Comparison of ENCODE assay signal across 25 cellular contexts in the genomic region with DNA sequence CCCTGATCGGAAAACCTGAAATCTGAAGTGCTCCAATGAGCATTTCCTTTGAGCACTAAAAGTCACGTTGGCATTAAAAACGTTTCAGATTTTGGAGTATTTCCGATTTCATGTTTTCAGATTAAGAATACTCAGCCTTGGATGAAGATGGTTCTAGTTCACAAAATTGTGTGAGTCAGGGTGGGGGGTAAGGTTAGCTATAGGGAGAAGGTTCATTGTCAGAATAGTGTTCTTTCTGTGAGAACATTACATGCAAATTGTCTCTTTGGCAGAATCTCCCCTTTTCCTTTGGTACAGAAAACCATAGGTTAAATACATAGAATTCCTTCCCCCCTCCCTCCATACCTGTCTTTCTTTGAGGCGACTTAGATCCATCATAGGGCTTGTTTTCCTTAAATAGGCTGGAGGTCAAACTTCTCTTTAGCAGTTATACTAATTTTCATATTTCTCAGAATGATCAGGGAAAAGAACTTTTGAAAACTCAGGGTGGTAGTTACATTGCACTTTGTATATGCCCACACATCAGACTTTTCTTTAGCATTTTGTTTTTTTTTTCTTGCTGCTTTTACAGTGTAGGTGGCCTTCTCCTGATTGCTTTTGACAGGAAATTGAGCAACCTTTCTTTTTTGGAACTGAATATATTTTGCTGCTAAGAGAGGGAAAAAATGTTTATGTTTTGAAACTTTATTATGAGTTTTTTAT.
DNase-seq lines count a peak whose midpoint lies in the region; ATAC-seq and TF ChIP-seq lines count a peak whose summit lies in the region.
"Had no signal": no experiment of that assay in that cellular context is flagged by ENCODE, and none has a peak within 500 bp of the region (broad histone marks: within the 10 kb centered on the region; RNA-seq: fewer than 3 reads in every experiment).

No MANE protein-coding gene starts in this region.

- H3K27me3 ChIP-seq in ACC112 (ENCODE audit: insufficient read depth, low read length): no peaks in the 10 kb centered on the region
- H3K27me3 ChIP-seq: colonic mucosa, Peyer's patch, tibial nerve had no signal

- peaks cover 65% of the 10 kb centered on the region for H3K79me2 ChIP-seq in ACC112 (ENCODE audit: control insufficient read depth, insufficient read depth, low read length, unreplicated experiment)

- H3K27ac Mint-ChIP-seq in T-helper 2 cell treated with Interferon-gamma antibody and Interleukin-4, amounts not matched to agents 5 μg/mL and 100 μg/mL, for 36 hours: peak overlapping the region; percentile 48
- peak overlapping the region; percentile 83 for H3K27ac Mint-ChIP-seq in activated T-helper 2 cell treated with anti-CD3 and anti-CD28 coated beads, Interferon-gamma antibody, Interleukin-2, Interleukin-4, amounts not matched to agents 10 μg/mL and 5 μg/mL and 100 μg/mL, durations not matched to agents 14 hours and 24 hours and 36 hours

- ATAC-seq in HG03432 (IDR thresholded peaks at IDR 0.05; ENCODE audit: unreplicated experiment): no peak

- DNase-seq in T-helper 2 cell treated with Interferon-gamma antibody and Interleukin-4, amounts not matched to agents 5 μg/mL and 100 μg/mL, for 36 hours (ENCODE audit: low spot score): no peak
- DNase-seq in T-helper 2 cell (no peak), fibroblast of villous mesenchyme (ENCODE audit: low read depth) (peak; percentile 35), MV-4-11 (lab: John Stamatoyannopoulos, UW) (no peak), NCI-H1694 (lab: John Stamatoyannopoulos, UW) (no peak)
- no peak for DNase-seq in activated T-helper 2 cell treated with anti-CD3 and anti-CD28 coated beads, Interferon-gamma antibody, Interleukin-2, Interleukin-4, amounts not matched to agents 10 μg/mL and 5 μg/mL and 100 μg/mL, durations not matched to agents 14 hours and 24 hours and 36 hours (ENCODE audit: low spot score)
- DNase-seq: 8988T; activated T-cell treated with anti-CD3 and anti-CD28 coated beads, Interleukin-2, amount 50 U/mL, for 4 hours; colonic mucosa; glutamatergic neuron; kidney glomerular epithelial cell; NCI-H1092 treated with DMSO at 0.1 percent for 48 hours; NCI-H2081 treated with DMSO at 0.1 percent for 48 hours; NCI-H510A; NK-92 treated with Interleukin-12 subunit alpha and Interleukin-12 subunit beta, amount 100 ng/mL, for 24 hours; Peyer's patch; stimulated activated CD4-positive, alpha-beta T cell treated with anti-CD3 and anti-CD28 coated beads, Interleukin-2, amount 100 ng/mL, for 48 hours; T-helper 9 cell had no signal

- no peak for TF ChIP-seq CTCF in fibroblast of villous mesenchyme (IDR thresholded peaks at IDR 0.05; ENCODE audit: insufficient read depth, low read depth, low read length)

- intact Hi-C loops in activated T-helper 2 cell treated with anti-CD3 and anti-CD28 coated beads, Interferon-gamma antibody, Interleukin-2, Interleukin-4, amounts not matched to agents 10 μg/mL and 5 μg/mL and 100 μg/mL, durations not matched to agents 14 hours and 24 hours and 36 hours (cut with micrococcal nuclease): loop anchor here (1.0 to 5.0 kb wide), 7 partner anchors 38 to 267 kb away; no protein-coding TSS in a partner anchor

- peak overlapping the region; percentile 31 for H3K27ac ChIP-seq in ACC112 (ENCODE audit: low read depth, low read length)
- H3K27ac ChIP-seq: colonic mucosa, Peyer's patch, tibial nerve had no signal

- peaks cover 44% of the 10 kb centered on the region for H3K4me1 ChIP-seq in ACC112 (ENCODE audit: control insufficient read depth, insufficient read depth, low read length, unreplicated experiment)
- H3K4me1 ChIP-seq: colonic mucosa, Peyer's patch had no signal

- H2AFZ ChIP-seq in ACC112 (ENCODE audit: low read length, unreplicated experiment): no peak overlapping the region

- H3K4me3 Mint-ChIP-seq in T-helper 2 cell treated with Interferon-gamma antibody and Interleukin-4, amounts not matched to agents 5 μg/mL and 100 μg/mL, for 36 hours: no peak overlapping the region
- H3K4me3 Mint-ChIP-seq in activated T-helper 2 cell treated with anti-CD3 and anti-CD28 coated beads, Interferon-gamma antibody, Interleukin-2, Interleukin-4, amounts not matched to agents 10 μg/mL and 5 μg/mL and 100 μg/mL, durations not matched to agents 14 hours and 24 hours and 36 hours (ENCODE audit: low read depth): no peak overlapping the region
- H3K4me3 Mint-ChIP-seq: activated T-cell treated with anti-CD3 and anti-CD28 coated beads, Interleukin-2, amount 50 U/mL, for 4 hours; stimulated activated naive CD8-positive, alpha-beta T cell treated with anti-CD3 and anti-CD28 coated beads, Interleukin-15, Interleukin-2, amounts not matched to agents 100 ng/mL and 50 ng/mL, for 24 hours had no signal

- no peaks in the 10 kb centered on the region for H3K36me3 ChIP-seq in ACC112 (ENCODE audit: insufficient read depth, low read length)
- H3K36me3 ChIP-seq: colonic mucosa, Peyer's patch, tibial nerve had no signal

- H3K27me3 Mint-ChIP-seq in T-helper 2 cell treated with Interferon-gamma antibody and Interleukin-4, amounts not matched to agents 5 μg/mL and 100 μg/mL, for 36 hours (ENCODE audit: low read depth): no peaks in the 10 kb centered on the region
- H3K27me3 Mint-ChIP-seq in activated T-helper 2 cell treated with anti-CD3 and anti-CD28 coated beads, Interferon-gamma antibody, Interleukin-2, Interleukin-4, amounts not matched to agents 10 μg/mL and 5 μg/mL and 100 μg/mL, durations not matched to agents 14 hours and 24 hours and 36 hours (ENCODE audit: low read depth): no peaks in the 10 kb centered on the region
- H3K27me3 Mint-ChIP-seq: brain; stimulated activated naive CD8-positive, alpha-beta T cell treated with anti-CD3 and anti-CD28 coated beads, Interleukin-15, Interleukin-2, amounts not matched to agents 100 ng/mL and 50 ng/mL, for 24 hours had no signal

- H3K4me3 ChIP-seq in ACC112 (ENCODE audit: low read depth, low read length) (no peak overlapping the region), fibroblast of villous mesenchyme (ENCODE audit: low read depth, low read length) (no peak overlapping the region)
- H3K4me3 ChIP-seq: colonic mucosa, lung, Peyer's patch, smooth muscle cell, tibial nerve had no signal

- peaks cover 37% of the 10 kb centered on the region for H3K4me1 Mint-ChIP-seq in T-helper 2 cell treated with Interferon-gamma antibody and Interleukin-4, amounts not matched to agents 5 μg/mL and 100 μg/mL, for 36 hours (ENCODE audit: low read depth)
- peaks cover 57% of the 10 kb centered on the region for H3K4me1 Mint-ChIP-seq in activated T-helper 2 cell treated with anti-CD3 and anti-CD28 coated beads, Interferon-gamma antibody, Interleukin-2, Interleukin-4, amounts not matched to agents 10 μg/mL and 5 μg/mL and 100 μg/mL, durations not matched to agents 14 hours and 24 hours and 36 hours (ENCODE audit: low read depth)

- H3K36me3 Mint-ChIP-seq in T-helper 2 cell treated with Interferon-gamma antibody and Interleukin-4, amounts not matched to agents 5 μg/mL and 100 μg/mL, for 36 hours (ENCODE audit: low read depth): peaks cover 23% of the 10 kb centered on the region
- peaks cover 55% of the 10 kb centered on the region for H3K36me3 Mint-ChIP-seq in activated T-helper 2 cell treated with anti-CD3 and anti-CD28 coated beads, Interferon-gamma antibody, Interleukin-2, Interleukin-4, amounts not matched to agents 10 μg/mL and 5 μg/mL and 100 μg/mL, durations not matched to agents 14 hours and 24 hours and 36 hours (ENCODE audit: low read depth)

- peaks cover 3% of the 10 kb centered on the region for H3K9me3 Mint-ChIP-seq in T-helper 2 cell treated with Interferon-gamma antibody and Interleukin-4, amounts not matched to agents 5 μg/mL and 100 μg/mL, for 36 hours
- H3K9me3 Mint-ChIP-seq in activated T-helper 2 cell treated with anti-CD3 and anti-CD28 coated beads, Interferon-gamma antibody, Interleukin-2, Interleukin-4, amounts not matched to agents 10 μg/mL and 5 μg/mL and 100 μg/mL, durations not matched to agents 14 hours and 24 hours and 36 hours: peaks cover 10% of the 10 kb centered on the region
- H3K9me3 Mint-ChIP-seq: activated T-cell treated with anti-CD3 and anti-CD28 coated beads, Interleukin-2, amount 50 U/mL, for 4 hours; stimulated activated naive CD8-positive, alpha-beta T cell treated with anti-CD3 and anti-CD28 coated beads, Interleukin-15, Interleukin-2, amounts not matched to agents 100 ng/mL and 50 ng/mL, for 24 hours had no signal
